ENCODE assay signal across 14 cellular contexts in the genomic region with DNA sequence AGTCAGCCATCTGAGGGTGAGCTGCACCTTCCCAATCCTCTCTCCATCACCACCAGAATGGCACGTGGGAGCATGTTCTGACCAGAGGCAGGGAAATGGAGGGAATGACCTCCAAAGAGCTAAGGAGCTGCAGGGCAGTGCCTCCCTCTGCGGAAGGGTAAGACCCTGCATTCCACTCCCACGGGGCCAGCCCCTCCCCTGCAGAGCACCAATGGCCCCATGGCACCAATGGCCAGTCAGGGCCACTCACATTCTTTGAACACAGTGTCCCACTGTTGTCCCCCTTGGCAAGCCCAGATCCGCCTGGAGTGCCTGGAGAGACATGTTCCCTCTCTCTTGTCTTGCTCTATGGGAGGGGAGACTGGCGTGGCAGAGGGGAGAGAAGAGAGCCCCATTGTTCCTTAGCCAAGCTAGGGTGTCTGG.
DNase-seq lines count a peak whose midpoint lies in the region; ATAC-seq, FAIRE-seq and TF ChIP-seq lines count a peak whose summit lies in the region.
"Had no signal": no experiment of that assay in that cellular context is flagged by ENCODE, and none has a peak within 500 bp of the region (broad histone marks: within the 10 kb centered on the region; RNA-seq: fewer than 3 reads in every experiment).

No MANE protein-coding gene starts in this region.

- ATAC-seq in GM18858 (IDR thresholded peaks at IDR 0.05; ENCODE audit: unreplicated experiment) (no peak), HG03460 (IDR thresholded peaks at IDR 0.05; ENCODE audit: unreplicated experiment) (no peak)
- ATAC-seq: effector memory CD8-positive, alpha-beta T cell had no signal

- H3F3A ChIP-seq in neural progenitor cell (ENCODE audit: low read depth) = peaks cover 21% of the 10 kb centered on the region

- peaks cover 8% of the 10 kb centered on the region for H3K27me3 Mint-ChIP-seq in neural progenitor cell (ENCODE audit: insufficient read depth, low read depth)

- TF ChIP-seq CTCF in left ventricle myocardium inferior (IDR thresholded peaks at IDR 0.05; ENCODE audit: borderline replicate concordance) (no peak), neural progenitor cell (IDR thresholded peaks at IDR 0.05) (no peak)

- peaks cover 5% of the 10 kb centered on the region for H3K36me3 Mint-ChIP-seq in neural progenitor cell

- H3K4me2 ChIP-seq in neural progenitor cell = no peak overlapping the region

- DNase-seq in caudate nucleus (lab: John Stamatoyannopoulos, UW) (peak in 58 of 61 donors; percentile 19 to 94 (median 80)), left ventricle myocardium inferior (peak; percentile 57), neural progenitor cell (ENCODE audit: low spot score) (peak; percentile 18), GM12892 (ENCODE audit: insufficient read length) (no peak), GOT3 (lab: John Stamatoyannopoulos, UW) (no peak)
- DNase-seq: activated CD4-positive, alpha-beta T cell treated with anti-CD3 and anti-CD28 coated beads, Interleukin-2, amount 50 U/mL, for 4 hours; effector memory CD8-positive, alpha-beta T cell; NCI-H2029 treated with DMSO at 0.1 percent for 48 hours; stimulated activated CD8-positive, alpha-beta memory T cell treated with anti-CD3 and anti-CD28 coated beads, Interleukin-4, amount 100 ng/mL, for 48 hours; T1000 had no signal

- H3K36me3 ChIP-seq in left ventricle myocardium inferior (peaks cover 43% of the 10 kb centered on the region), neural progenitor cell (no peaks in the 10 kb centered on the region)

- H4K20me1 ChIP-seq in neural progenitor cell (ENCODE audit: low read depth) = peaks cover 13% of the 10 kb centered on the region

- no peaks in the 10 kb centered on the region for H3K9me3 Mint-ChIP-seq in neural progenitor cell
- H3K9me3 Mint-ChIP-seq: effector memory CD8-positive, alpha-beta T cell had no signal

- H3K27ac Mint-ChIP-seq in neural progenitor cell = peak overlapping the region; percentile 67
- H3K27ac Mint-ChIP-seq: effector memory CD8-positive, alpha-beta T cell had no signal

- intact Hi-C loops in left ventricle myocardium inferior (cut with micrococcal nuclease) = no loop called here

- no peak overlapping the region for H2AFZ ChIP-seq in neural progenitor cell (replicated peaks)

- peaks cover 39% of the 10 kb centered on the region for H3K4me1 Mint-ChIP-seq in neural progenitor cell

- H3K9me3 ChIP-seq in left ventricle myocardium inferior (replicated peaks) (no peaks in the 10 kb centered on the region), neural progenitor cell (ENCODE audit: low read depth) (no peaks in the 10 kb centered on the region)

- no peak overlapping the region for H3K4me3 ChIP-seq in left ventricle myocardium inferior
- no peak overlapping the region for H3K4me3 ChIP-seq in neural progenitor cell

- H3K4me1 ChIP-seq in left ventricle myocardium inferior (peaks cover 100% of the 10 kb centered on the region), neural progenitor cell (peaks cover 16% of the 10 kb centered on the region)

- H3K27me3 ChIP-seq in left ventricle myocardium inferior (ENCODE audit: low read depth) (no peaks in the 10 kb centered on the region), neural progenitor cell (peaks cover 100% of the 10 kb centered on the region)

- no peak overlapping the region for H3K9ac ChIP-seq in neural progenitor cell

- no peak for TF ChIP-seq POLR2A in GM12892 (IDR thresholded peaks at IDR 0.05; ENCODE audit: low read depth, low read length)

- no peak for FAIRE-seq in GM12892 (lab: Jason Lieb, UNC)

- no peak overlapping the region for H3K4me3 Mint-ChIP-seq in neural progenitor cell
- H3K4me3 Mint-ChIP-seq: effector memory CD8-positive, alpha-beta T cell had no signal

- H3K79me2 ChIP-seq in neural progenitor cell (ENCODE audit: low read depth) = no peaks in the 10 kb centered on the region

- H3K27ac ChIP-seq in caudate nucleus (ENCODE audit: low read depth, low read length) = peak overlapping the region; percentile 82
- peak overlapping the region; percentile 95 for H3K27ac ChIP-seq in left ventricle myocardium inferior (replicated peaks)
- no peak overlapping the region for H3K27ac ChIP-seq in neural progenitor cell
- H3K27ac ChIP-seq in temporal lobe (ENCODE audit: low read depth, low read length) = peak overlapping the region; percentile 71
- H3K27ac ChIP-seq: C4-2B had no signal

Comparison
In these comparisons a context has a peak if more than half of its experiments do, and no peak if none do; other contexts are left out.
1. DNase-seq: peak in caudate nucleus (58 of 61), left ventricle myocardium inferior (single experiment) and neural progenitor cell (single experiment); none in GM12892 (single experiment) and GOT3 (single experiment).